27 cellular contexts compared by ENCODE assay signal in genomic region chr2:238272156-238272555, GRCh38.
"Had no signal": no experiment of that assay in that cellular context is flagged by ENCODE, and none has a peak within 500 bp of the region (broad histone marks: within the 10 kb centered on the region; RNA-seq: fewer than 3 reads in every experiment).

No MANE protein-coding gene starts in this region.

- H3K27ac ChIP-seq: brain microvascular endothelial cell, heart left ventricle, left ventricle myocardium inferior, neural progenitor cell, suprapubic skin, tibial artery, WERI-Rb-1 had no signal

- ATAC-seq: activated CD4-positive, CD25-positive, alpha-beta regulatory T cell treated with anti-CD3 and anti-CD28 coated beads, Interleukin-2, amount 50 U/mL, for 24 hours; esophagus mucosa; naive thymus-derived CD4-positive, alpha-beta T cell; SK-N-SH treated with all-trans-retinoic acid at 6 μM for 48 hours; T-helper 17 cell had no signal

- H3K9me3 ChIP-seq: heart left ventricle, left ventricle myocardium inferior, suprapubic skin, tibial artery had no signal

- H3K4me3 ChIP-seq: heart left ventricle, left ventricle myocardium inferior, neural progenitor cell, smooth muscle cell, suprapubic skin, tibial artery had no signal

- H3K36me3 ChIP-seq: brain microvascular endothelial cell, neural progenitor cell had no signal

- DNase-seq: activated CD4-positive, alpha-beta T cell treated with anti-CD3 and anti-CD28 coated beads for 48 hours; activated CD4-positive, alpha-beta T cell treated with anti-CD3 and anti-CD28 coated beads, Interleukin-2, amount 50 U/mL, for 48 hours; activated CD8-positive, alpha-beta memory T cell treated with anti-CD3 and anti-CD28 coated beads for 24 hours; activated effector memory CD4-positive, alpha-beta T cell treated with anti-CD3 and anti-CD28 coated beads, Interleukin-2, amount 50 U/mL, for 16 hours; activated naive CD4-positive, alpha-beta T cell treated with anti-CD3 and anti-CD28 coated beads, Interleukin-2, amount 10 ng/mL, durations not matched to agents 7 days and 5 days; amniotic stem cell; brain microvascular endothelial cell; caudate nucleus; cortex of kidney; endodermal cell; foreskin fibroblast; left ventricle myocardium inferior; naive thymus-derived CD4-positive, alpha-beta T cell; stimulated activated CD4-positive, alpha-beta T cell treated with anti-CD3 and anti-CD28 coated beads, Interleukin-1b, Interleukin-23, amount 100 ng/mL, for 48 hours; stimulated activated CD4-positive, alpha-beta T cell treated with anti-CD3 and anti-CD28 coated beads, Interleukin-4, amount 100 ng/mL, for 4 hours; stimulated activated naive CD4-positive, alpha-beta T cell; T-helper 17 cell; T1000; tibial artery; WERI-Rb-1 had no signal

- H3K4me1 ChIP-seq: left ventricle myocardium inferior, neural progenitor cell, tibial artery had no signal

- H3K27me3 ChIP-seq: brain microvascular endothelial cell, heart left ventricle, neural progenitor cell, suprapubic skin, tibial artery had no signal
